Comparison of ENCODE assay signal across 1 cellular context in the genomic region with DNA sequence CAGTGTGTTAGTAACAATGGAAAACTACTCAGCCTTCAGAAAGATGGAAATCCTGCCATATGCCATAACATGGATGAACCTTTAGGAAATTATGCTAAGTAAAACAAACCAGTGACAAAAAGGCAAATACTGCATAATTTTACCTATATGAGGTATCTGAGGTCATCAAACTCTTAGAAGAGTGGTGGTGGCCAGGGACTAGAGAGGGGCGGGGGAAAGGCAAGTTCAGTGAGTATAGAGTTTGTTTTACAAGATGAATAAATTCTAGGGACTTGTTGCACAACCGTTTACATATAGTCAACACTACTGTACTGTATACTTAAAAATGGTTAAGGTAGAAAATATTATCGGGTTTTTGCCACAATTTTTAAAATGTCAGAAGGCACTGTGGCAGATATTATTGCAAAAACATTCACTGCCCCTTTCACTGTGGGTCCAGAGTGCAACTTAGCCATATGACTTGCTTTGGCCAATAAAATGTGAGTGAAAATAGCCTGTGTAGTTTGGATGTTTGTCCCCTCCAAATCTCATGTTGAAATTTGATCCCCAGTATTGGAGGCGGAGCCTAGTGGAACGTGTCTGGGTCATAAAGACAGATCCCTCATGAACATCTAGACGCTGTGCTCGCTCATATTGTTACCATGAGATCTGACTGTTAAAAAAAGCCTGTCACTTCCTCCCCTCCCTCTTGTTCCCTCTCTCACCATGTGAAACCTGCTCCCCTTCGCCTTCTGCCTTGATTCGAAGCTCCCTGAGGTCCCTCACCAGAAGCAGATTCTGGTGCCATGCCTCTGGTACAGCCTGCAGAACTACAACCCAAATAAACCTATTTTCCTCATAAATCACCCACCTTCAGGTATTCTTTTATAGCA.
TF ChIP-seq lines count a peak whose summit lies in the region.

No MANE protein-coding gene starts in this region.

TF ChIP-seq in HepG2, 621 proteins besides CTCF, POLR2A, EP300 and RAD21 (continued from another document and continues in another):
- TF ChIP-seq, protein P1, sequence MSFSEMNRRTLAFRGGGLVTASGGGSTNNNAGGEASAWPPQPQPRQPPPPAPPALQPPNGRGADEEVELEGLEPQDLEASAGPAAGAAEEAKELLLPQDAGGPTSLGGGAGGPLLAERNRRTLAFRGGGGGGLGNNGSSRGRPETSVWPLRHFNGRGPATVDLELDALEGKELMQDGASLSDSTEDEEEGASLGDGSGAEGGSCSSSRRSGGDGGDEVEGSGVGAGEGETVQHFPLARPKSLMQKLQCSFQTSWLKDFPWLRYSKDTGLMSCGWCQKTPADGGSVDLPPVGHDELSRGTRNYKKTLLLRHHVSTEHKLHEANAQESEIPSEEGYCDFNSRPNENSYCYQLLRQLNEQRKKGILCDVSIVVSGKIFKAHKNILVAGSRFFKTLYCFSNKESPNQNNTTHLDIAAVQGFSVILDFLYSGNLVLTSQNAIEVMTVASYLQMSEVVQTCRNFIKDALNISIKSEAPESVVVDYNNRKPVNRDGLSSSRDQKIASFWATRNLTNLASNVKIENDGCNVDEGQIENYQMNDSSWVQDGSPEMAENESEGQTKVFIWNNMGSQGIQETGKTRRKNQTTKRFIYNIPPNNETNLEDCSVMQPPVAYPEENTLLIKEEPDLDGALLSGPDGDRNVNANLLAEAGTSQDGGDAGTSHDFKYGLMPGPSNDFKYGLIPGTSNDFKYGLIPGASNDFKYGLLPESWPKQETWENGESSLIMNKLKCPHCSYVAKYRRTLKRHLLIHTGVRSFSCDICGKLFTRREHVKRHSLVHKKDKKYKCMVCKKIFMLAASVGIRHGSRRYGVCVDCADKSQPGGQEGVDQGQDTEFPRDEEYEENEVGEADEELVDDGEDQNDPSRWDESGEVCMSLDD (CRISPR knock-in tag; IDR thresholded peaks at IDR 0.05; ENCODE audit: borderline replicate concordance), result no peak
- TF ChIP-seq ZFP36L1 (CRISPR knock-in tag; IDR thresholded peaks at IDR 0.05), result 0 out of 2 replicates have a peak, but pooled peaks have one; percentile 25
- TF ChIP-seq RFXAP (CRISPR knock-in tag; IDR thresholded peaks at IDR 0.05; ENCODE audit: borderline replicate concordance), result no peak
- no peak for TF ChIP-seq ZNF34 (CRISPR knock-in tag; IDR thresholded peaks at IDR 0.05; ENCODE audit: borderline replicate concordance)
- TF ChIP-seq CBX1 (IDR thresholded peaks at IDR 0.05; ENCODE audit: low read depth), result no peak
- TF ChIP-seq CBX5 (CRISPR knock-in tag; IDR thresholded peaks at IDR 0.05; ENCODE audit: borderline replicate concordance), result no peak
- TF ChIP-seq HIVEP1 (CRISPR knock-in tag; IDR thresholded peaks at IDR 0.05), result no peak
- peak; percentile 32; the same call in 1 of the 2 replicates for TF ChIP-seq HDAC1 (CRISPR knock-in tag; IDR thresholded peaks at IDR 0.05)
- peak; percentile 67 for TF ChIP-seq FOXK1 (CRISPR knock-in tag; IDR thresholded peaks at IDR 0.05; ENCODE audit: borderline replicate concordance, low read depth)
- TF ChIP-seq NCOA2 (CRISPR knock-in tag; IDR thresholded peaks at IDR 0.05), result peak; percentile 54; the same call in 1 of the 2 replicates
- TF ChIP-seq ADNP (CRISPR knock-in tag; IDR thresholded peaks at IDR 0.05), result no peak
- TF ChIP-seq ZNF234 (CRISPR knock-in tag; conservative IDR thresholded peaks at IDR 0.05), result no peak
- no peak for TF ChIP-seq ZNF776 (CRISPR knock-in tag; IDR thresholded peaks at IDR 0.05)
- peak; percentile 44; the same call in 1 of the 2 replicates for TF ChIP-seq MYC (CRISPR knock-in tag; IDR thresholded peaks at IDR 0.05; ENCODE audit: borderline replicate concordance)
- peak; percentile 69 for TF ChIP-seq SALL1 (CRISPR knock-in tag; IDR thresholded peaks at IDR 0.05)
- TF ChIP-seq MLXIP (CRISPR knock-in tag; IDR thresholded peaks at IDR 0.05; ENCODE audit: borderline replicate concordance), result no peak
- peak; percentile 43; the same call in 1 of the 2 replicates for TF ChIP-seq THAP11 (CRISPR knock-in tag; IDR thresholded peaks at IDR 0.05)
- no peak for TF ChIP-seq ZNF749 (CRISPR knock-in tag; IDR thresholded peaks at IDR 0.05; ENCODE audit: borderline replicate concordance)
- TF ChIP-seq MTF2 (CRISPR knock-in tag; IDR thresholded peaks at IDR 0.05; ENCODE audit: borderline replicate concordance), result no peak
- no peak for TF ChIP-seq FOXO4 (CRISPR knock-in tag; conservative IDR thresholded peaks at IDR 0.05)
- TF ChIP-seq HNRNPUL1 (IDR thresholded peaks at IDR 0.05; ENCODE audit: low read depth, low read length), result no peak
- TF ChIP-seq, protein P2, sequence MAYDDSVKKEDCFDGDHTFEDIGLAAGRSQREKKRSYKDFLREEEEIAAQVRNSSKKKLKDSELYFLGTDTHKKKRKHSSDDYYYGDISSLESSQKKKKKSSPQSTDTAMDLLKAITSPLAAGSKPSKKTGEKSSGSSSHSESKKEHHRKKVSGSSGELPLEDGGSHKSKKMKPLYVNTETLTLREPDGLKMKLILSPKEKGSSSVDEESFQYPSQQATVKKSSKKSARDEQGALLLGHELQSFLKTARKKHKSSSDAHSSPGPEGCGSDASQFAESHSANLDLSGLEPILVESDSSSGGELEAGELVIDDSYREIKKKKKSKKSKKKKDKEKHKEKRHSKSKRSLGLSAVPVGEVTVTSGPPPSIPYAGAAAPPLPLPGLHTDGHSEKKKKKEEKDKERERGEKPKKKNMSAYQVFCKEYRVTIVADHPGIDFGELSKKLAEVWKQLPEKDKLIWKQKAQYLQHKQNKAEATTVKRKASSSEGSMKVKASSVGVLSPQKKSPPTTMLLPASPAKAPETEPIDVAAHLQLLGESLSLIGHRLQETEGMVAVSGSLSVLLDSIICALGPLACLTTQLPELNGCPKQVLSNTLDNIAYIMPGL (CRISPR knock-in tag; IDR thresholded peaks at IDR 0.05; ENCODE audit: borderline replicate concordance in 1 of 2, low read depth in 1 of 2), result peak; percentile 15 to 31; a peak in 1 of 4 replicates
- TF ChIP-seq ATF5 (CRISPR knock-in tag; IDR thresholded peaks at IDR 0.05; ENCODE audit: low read depth), result no peak
- TF ChIP-seq ZNF883 (CRISPR knock-in tag; IDR thresholded peaks at IDR 0.05; ENCODE audit: not compliant biosample characterization), result no peak
- TF ChIP-seq ASH2L (IDR thresholded peaks at IDR 0.05; ENCODE audit: insufficient read length, low read depth, low read length), result peak; percentile 95
- TF ChIP-seq HES4 (CRISPR knock-in tag; IDR thresholded peaks at IDR 0.05; ENCODE audit: borderline replicate concordance), result no peak
- TF ChIP-seq MAFF (IDR thresholded peaks at IDR 0.05; ENCODE audit: low read depth, low read length), result peak; percentile 26; the same call in 1 of the 2 replicates
- no peak for TF ChIP-seq DNMT1 (CRISPR knock-in tag; IDR thresholded peaks at IDR 0.05)
- TF ChIP-seq ZFP37 (CRISPR knock-in tag; IDR thresholded peaks at IDR 0.05; ENCODE audit: borderline replicate concordance), result 0 out of 2 replicates have a peak, but pooled peaks have one; percentile 26
- TF ChIP-seq RCOR2 (CRISPR knock-in tag; IDR thresholded peaks at IDR 0.05), result no peak
- TF ChIP-seq ZNF83 (CRISPR knock-in tag; IDR thresholded peaks at IDR 0.05; ENCODE audit: borderline replicate concordance), result no peak
- TF ChIP-seq HNF4G (IDR thresholded peaks at IDR 0.05; ENCODE audit: borderline replicate concordance, low read depth, low read length), result peak; percentile 62; the same call in 1 of the 2 replicates
- peak; percentile 27; the same call in 1 of the 2 replicates for TF ChIP-seq HNF4G (CRISPR knock-in tag; IDR thresholded peaks at IDR 0.05; ENCODE audit: borderline replicate concordance, low read depth)
- no peak; the same call in 1 of the 2 replicates for TF ChIP-seq ZNF12 (CRISPR knock-in tag; IDR thresholded peaks at IDR 0.05)
- peak; percentile 99 for TF ChIP-seq HOMEZ (CRISPR knock-in tag; IDR thresholded peaks at IDR 0.05; ENCODE audit: low read depth)
- TF ChIP-seq SMAD9 (CRISPR knock-in tag; IDR thresholded peaks at IDR 0.05), result no peak
- TF ChIP-seq ZNF574 (CRISPR knock-in tag; IDR thresholded peaks at IDR 0.05), result peak; percentile 35; the same call in 1 of the 2 replicates
- TF ChIP-seq, protein P3, sequence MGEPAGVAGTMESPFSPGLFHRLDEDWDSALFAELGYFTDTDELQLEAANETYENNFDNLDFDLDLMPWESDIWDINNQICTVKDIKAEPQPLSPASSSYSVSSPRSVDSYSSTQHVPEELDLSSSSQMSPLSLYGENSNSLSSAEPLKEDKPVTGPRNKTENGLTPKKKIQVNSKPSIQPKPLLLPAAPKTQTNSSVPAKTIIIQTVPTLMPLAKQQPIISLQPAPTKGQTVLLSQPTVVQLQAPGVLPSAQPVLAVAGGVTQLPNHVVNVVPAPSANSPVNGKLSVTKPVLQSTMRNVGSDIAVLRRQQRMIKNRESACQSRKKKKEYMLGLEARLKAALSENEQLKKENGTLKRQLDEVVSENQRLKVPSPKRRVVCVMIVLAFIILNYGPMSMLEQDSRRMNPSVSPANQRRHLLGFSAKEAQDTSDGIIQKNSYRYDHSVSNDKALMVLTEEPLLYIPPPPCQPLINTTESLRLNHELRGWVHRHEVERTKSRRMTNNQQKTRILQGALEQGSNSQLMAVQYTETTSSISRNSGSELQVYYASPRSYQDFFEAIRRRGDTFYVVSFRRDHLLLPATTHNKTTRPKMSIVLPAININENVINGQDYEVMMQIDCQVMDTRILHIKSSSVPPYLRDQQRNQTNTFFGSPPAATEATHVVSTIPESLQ (CRISPR knock-in tag; conservative IDR thresholded peaks at IDR 0.05), result no peak
- TF ChIP-seq ZSCAN25 (CRISPR knock-in tag; IDR thresholded peaks at IDR 0.05), result no peak
- no peak for TF ChIP-seq ZNF619 (CRISPR knock-in tag; IDR thresholded peaks at IDR 0.05)
